19 cellular contexts compared by ENCODE assay signal in the genomic region with DNA sequence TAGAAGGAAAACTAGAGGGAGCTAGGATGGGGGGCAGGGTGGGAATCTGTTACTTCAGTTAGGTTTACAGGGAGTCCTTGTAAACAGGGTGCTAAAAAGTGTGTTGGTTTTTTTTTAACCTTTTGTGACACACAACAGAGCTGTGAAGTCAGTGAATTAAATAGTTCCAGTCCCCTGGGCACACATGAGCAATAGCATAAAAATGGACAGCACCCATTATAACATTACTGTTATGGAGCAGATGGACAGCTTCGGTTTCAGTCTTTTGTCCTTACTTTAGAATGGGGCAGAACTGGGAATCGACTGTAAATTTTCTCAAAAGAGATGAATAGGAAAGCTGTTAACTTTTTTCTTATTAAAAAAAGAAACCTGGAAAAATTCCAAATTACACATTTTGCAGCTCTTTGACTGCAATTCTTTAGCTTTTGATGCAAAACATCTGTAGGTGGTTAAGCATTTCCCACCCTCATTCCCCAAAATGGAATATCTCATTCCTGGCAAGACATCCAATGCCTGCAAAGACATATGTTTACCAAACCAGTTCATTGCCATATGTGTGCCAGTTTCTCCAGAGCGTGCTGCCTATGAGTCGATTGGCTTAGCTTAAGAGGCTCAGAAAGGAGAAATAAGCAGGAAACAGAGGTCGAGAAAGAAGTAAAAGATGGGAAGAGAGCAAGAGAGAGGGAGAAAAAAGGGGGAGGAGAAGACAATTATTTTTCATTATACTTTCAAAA.
DNase-seq lines count a peak whose midpoint lies in the region; ATAC-seq, FAIRE-seq and TF ChIP-seq lines count a peak whose summit lies in the region.
"Had no signal": no experiment of that assay in that cellular context is flagged by ENCODE, and none has a peak within 500 bp of the region (broad histone marks: within the 10 kb centered on the region; RNA-seq: fewer than 3 reads in every experiment).

No MANE protein-coding gene starts in this region.

- H3K4me3 ChIP-seq in astrocyte (ENCODE audit: insufficient read depth, low read depth, low read length) (no peak overlapping the region), neural progenitor cell (no peak overlapping the region)
- H3K4me3 ChIP-seq: prostate gland, smooth muscle cell, uterus had no signal

- H3K27ac ChIP-seq in astrocyte (ENCODE audit: low read depth, low read length) (no peak overlapping the region), neural progenitor cell (no peak overlapping the region), foreskin keratinocyte (no peak overlapping the region)
- H3K27ac ChIP-seq: prostate gland, uterus had no signal

- H3K9me3 ChIP-seq in astrocyte (ENCODE audit: insufficient read depth, low read depth, low read length) (no peaks in the 10 kb centered on the region), neural progenitor cell (ENCODE audit: low read depth) (no peaks in the 10 kb centered on the region)
- H3K9me3 ChIP-seq: prostate gland, uterus had no signal

- FAIRE-seq in astrocyte (lab: Jason Lieb, UNC): no peak
- FAIRE-seq: GM12891 had no signal

- peak; percentile 92 for DNase-seq in G401 (ENCODE audit: low spot score)
- DNase-seq in NCI-H2081 (lab: John Stamatoyannopoulos, UW): peak; percentile 29 to 78
- DNase-seq in astrocyte (ENCODE audit: low read depth): peak; percentile 35
- DNase-seq in neural progenitor cell (ENCODE audit: low spot score): no peak
- DNase-seq in NCI-H1105 treated with DMSO at 0.1 percent for 48 hours (lab: John Stamatoyannopoulos, UW): no peak
- DNase-seq in NCI-H748 treated with DMSO at 0.1 percent for 48 hours (lab: John Stamatoyannopoulos, UW): no peak
- DNase-seq in foreskin keratinocyte: no peak
- DNase-seq: activated CD4-positive, alpha-beta T cell treated with anti-CD3 and anti-CD28 coated beads, Interleukin-2, amount 50 U/mL, for 48 hours; CD4-positive, CD25-positive, alpha-beta regulatory T cell; effector CD4-positive, alpha-beta T cell; KG1; midbrain; uterus had no signal

- no peaks in the 10 kb centered on the region for H3K36me3 Mint-ChIP-seq in astrocyte (ENCODE audit: low read depth, unreplicated experiment)
- no peaks in the 10 kb centered on the region for H3K36me3 Mint-ChIP-seq in neural progenitor cell
- H3K36me3 Mint-ChIP-seq: CD4-positive, CD25-positive, alpha-beta regulatory T cell had no signal

- H3K36me3 ChIP-seq in astrocyte (ENCODE audit: insufficient read depth, low read length) (no peaks in the 10 kb centered on the region), neural progenitor cell (no peaks in the 10 kb centered on the region)
- H3K36me3 ChIP-seq: prostate gland, uterus had no signal

- H4K20me1 ChIP-seq in astrocyte (ENCODE audit: insufficient read depth, low read length) (no peaks in the 10 kb centered on the region), neural progenitor cell (ENCODE audit: low read depth) (no peaks in the 10 kb centered on the region)

- H3K4me2 ChIP-seq in astrocyte (ENCODE audit: low read length): peak overlapping the region; percentile 16
- H3K4me2 ChIP-seq in neural progenitor cell: no peak overlapping the region
- H3K4me2 ChIP-seq: smooth muscle cell had no signal

- H3K27me3 ChIP-seq in astrocyte (ENCODE audit: insufficient read depth, low read length): no peaks in the 10 kb centered on the region
- no peaks in the 10 kb centered on the region for H3K27me3 ChIP-seq in neural progenitor cell
- H3K27me3 ChIP-seq in foreskin keratinocyte: no peaks in the 10 kb centered on the region
- H3K27me3 ChIP-seq: uterus had no signal

- H3K4me1 ChIP-seq in astrocyte (ENCODE audit: insufficient read depth, low read length) (no peaks in the 10 kb centered on the region), neural progenitor cell (peaks cover 25% of the 10 kb centered on the region), foreskin keratinocyte (no peaks in the 10 kb centered on the region)
- H3K4me1 ChIP-seq: prostate gland, uterus had no signal

- H3K79me2 ChIP-seq in astrocyte (ENCODE audit: insufficient read depth, low read length) (no peaks in the 10 kb centered on the region), neural progenitor cell (ENCODE audit: low read depth) (no peaks in the 10 kb centered on the region)

- no peak overlapping the region for H2AFZ ChIP-seq in astrocyte (ENCODE audit: low read depth, low read length)
- H2AFZ ChIP-seq in neural progenitor cell (replicated peaks): peak overlapping the region; percentile 5

- ATAC-seq in GM19463 (IDR thresholded peaks at IDR 0.05; ENCODE audit: unreplicated experiment) (no peak), foreskin keratinocyte (no peak)

- in situ Hi-C loops in G401 (cut with HindIII; ENCODE audit: low sequenced_read_pairs): no loop called here

- H3F3A ChIP-seq in neural progenitor cell (ENCODE audit: low read depth): no peaks in the 10 kb centered on the region

- H3K4me3 Mint-ChIP-seq in astrocyte (ENCODE audit: unreplicated experiment): no peak overlapping the region
- H3K4me3 Mint-ChIP-seq in neural progenitor cell: no peak overlapping the region
- H3K4me3 Mint-ChIP-seq: CD4-positive, CD25-positive, alpha-beta regulatory T cell; central memory CD8-positive, alpha-beta T cell; nephron had no signal

- no peak overlapping the region for H3K27ac Mint-ChIP-seq in astrocyte (ENCODE audit: unreplicated experiment)
- no peak overlapping the region for H3K27ac Mint-ChIP-seq in neural progenitor cell
- H3K27ac Mint-ChIP-seq: CD4-positive, CD25-positive, alpha-beta regulatory T cell; nephron had no signal

- H3K9ac ChIP-seq in astrocyte (ENCODE audit: low read length) (no peak overlapping the region), neural progenitor cell (no peak overlapping the region)

- TF ChIP-seq CTCF in astrocyte (IDR thresholded peaks at IDR 0.05; ENCODE audit: insufficient read depth, low read depth, low read length) (no peak), neural progenitor cell (IDR thresholded peaks at IDR 0.05) (no peak), foreskin keratinocyte (conservative IDR thresholded peaks at IDR 0.05) (no peak)

- no peaks in the 10 kb centered on the region for H3K4me1 Mint-ChIP-seq in astrocyte (ENCODE audit: low read depth, unreplicated experiment)
- peaks cover 43% of the 10 kb centered on the region for H3K4me1 Mint-ChIP-seq in neural progenitor cell
- H3K4me1 Mint-ChIP-seq: CD4-positive, CD25-positive, alpha-beta regulatory T cell; central memory CD8-positive, alpha-beta T cell; nephron had no signal

- H3K27me3 Mint-ChIP-seq in astrocyte (ENCODE audit: low read depth, unreplicated experiment) (no peaks in the 10 kb centered on the region), neural progenitor cell (ENCODE audit: insufficient read depth, low read depth) (no peaks in the 10 kb centered on the region)

- H3K9me3 Mint-ChIP-seq in astrocyte (ENCODE audit: unreplicated experiment) (no peaks in the 10 kb centered on the region), neural progenitor cell (no peaks in the 10 kb centered on the region)
- H3K9me3 Mint-ChIP-seq: CD4-positive, CD25-positive, alpha-beta regulatory T cell; central memory CD8-positive, alpha-beta T cell; nephron had no signal

Comparison
In these comparisons a context has a peak if more than half of its experiments do, and no peak if none do; other contexts are left out.
1. DNase-seq: peak in G401 (single experiment), NCI-H2081 (2 of 2) and astrocyte (single experiment); none in neural progenitor cell (single experiment), NCI-H1105 treated with DMSO at 0.1 percent for 48 hours (single experiment), NCI-H748 treated with DMSO at 0.1 percent for 48 hours (single experiment) and foreskin keratinocyte (0 of 2).